In the genomic region with DNA sequence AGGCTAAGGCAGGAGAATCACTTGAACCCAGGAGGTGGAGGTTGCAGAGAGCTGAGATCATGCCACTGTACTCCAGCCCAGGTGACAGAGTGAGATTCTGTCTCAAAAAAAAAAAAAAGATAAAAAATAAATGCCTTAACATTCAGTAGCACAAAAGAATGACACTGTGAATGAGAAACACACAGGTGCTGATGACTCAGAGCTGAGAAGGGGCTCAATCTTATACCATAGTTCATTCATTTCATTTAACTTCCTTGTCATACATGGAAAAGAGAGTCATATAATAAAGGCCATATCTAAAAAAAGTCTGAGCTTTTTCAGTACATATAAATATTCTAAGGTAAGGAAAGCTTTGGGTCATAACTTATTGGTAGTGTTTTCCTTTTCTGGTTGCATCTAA, we compare ENCODE assay signal across 19 cellular contexts.
"Had no signal": no experiment of that assay in that cellular context is flagged by ENCODE, and none has a peak within 500 bp of the region (broad histone marks: within the 10 kb centered on the region; RNA-seq: fewer than 3 reads in every experiment).

No MANE protein-coding gene starts in this region.

- ATAC-seq: activated CD8-positive, alpha-beta T cell treated with anti-CD3 and anti-CD28 coated beads, Interleukin-2, amount 10 ng/mL, durations not matched to agents 7 days and 5 days; natural killer cell treated with Interleukin-12 subunit alpha and Interleukin-12 subunit beta and Interleukin-15 and Interleukin-18, amount 100 ng/mL, for 72 hours; stimulated activated memory B cell treated with anti-CD40 and anti-IgM and Interleukin-4, amounts not matched to agents 10 μg/mL and 1 μg/mL and 100 μg/mL, for 72 hours; T-cell had no signal

- H3K36me3 ChIP-seq: adrenal gland, cardiac muscle cell, neutrophil, sigmoid colon, upper lobe of left lung had no signal

- H3K27me3 ChIP-seq: adrenal gland, cardiac muscle cell, sigmoid colon, testis, upper lobe of left lung had no signal

- FAIRE-seq: astrocyte, endothelial cell of umbilical vein had no signal

- DNase-seq: activated CD4-positive, alpha-beta T cell treated with anti-CD3 and anti-CD28 coated beads, Interleukin-2, amount 10 ng/mL, durations not matched to agents 7 days and 5 days; activated CD4-positive, CD25-positive, alpha-beta regulatory T cell; activated CD8-positive, alpha-beta T cell treated with anti-CD3 and anti-CD28 coated beads, Interleukin-2, amount 10 ng/mL, durations not matched to agents 7 days and 5 days; activated T-cell treated with anti-CD3 and anti-CD28 coated beads, Interleukin-2, amount 50 U/mL, for 24 hours; adrenal gland; effector CD8-positive, alpha-beta T cell; sigmoid colon; stimulated activated CD4-positive, alpha-beta T cell treated with anti-CD3 and anti-CD28 coated beads, Interleukin-4, amount 100 ng/mL, for 4 hours; T-cell; testis; upper lobe of left lung had no signal

- H3K9me3 ChIP-seq: adrenal gland, neutrophil, sigmoid colon, testis, upper lobe of left lung had no signal

- H3K4me1 ChIP-seq: adrenal gland, parathyroid adenoma had no signal

- H3K4me3 ChIP-seq: adrenal gland, cardiac muscle cell, lung, sigmoid colon, testis, upper lobe of left lung had no signal

- H3K27ac ChIP-seq: adrenal gland, cardiac muscle cell, neutrophil, parathyroid adenoma, sigmoid colon, testis, upper lobe of left lung had no signal
